Comparison of ENCODE assay signal across 1 cellular context in genomic region chr3:195259564-195260285, GRCh38.
A peak's percentile ranks its signal among the peaks of the same experiment; 100 is the strongest.
TF ChIP-seq lines count a peak whose summit lies in the region.

No MANE protein-coding gene starts in this region.

TF ChIP-seq in H1, 55 proteins besides CTCF, POLR2A, EP300 and RAD21 (continued from another document):
- TF ChIP-seq CHD7 (IDR thresholded peaks at IDR 0.05; ENCODE audit: insufficient replicate concordance, low read length) (no peak), ZNF274 (IDR thresholded peaks at IDR 0.05; ENCODE audit: borderline replicate concordance, extremely low read depth, low read length) (no peak), TEAD4 (IDR thresholded peaks at IDR 0.05; ENCODE audit: low read depth, low read length) (no peak), RBBP5 (IDR thresholded peaks at IDR 0.05; ENCODE audit: borderline replicate concordance, low read depth, low read length) (0 out of 2 replicates have a peak, but pooled peaks have one; percentile 48), KDM4A (IDR thresholded peaks at IDR 0.05; ENCODE audit: low read depth, low read length, severe bottlenecking) (peak; percentile 53), EGR1 (IDR thresholded peaks at IDR 0.05; ENCODE audit: borderline replicate concordance, low read depth, low read length) (no peak), SIRT6 (IDR thresholded peaks at IDR 0.05; ENCODE audit: low read length) (no peak)
